12 cellular contexts compared by ENCODE assay signal in genomic region chrX:8304668-8305067, GRCh38.
DNase-seq lines count a peak whose midpoint lies in the region; ATAC-seq, FAIRE-seq and TF ChIP-seq lines count a peak whose summit lies in the region.
"Had no signal": no experiment of that assay in that cellular context is flagged by ENCODE, and none has a peak within 500 bp of the region (broad histone marks: within the 10 kb centered on the region; RNA-seq: fewer than 3 reads in every experiment).

No MANE protein-coding gene starts in this region.

- no peaks in the 10 kb centered on the region for H3K27me3 Mint-ChIP-seq in astrocyte (ENCODE audit: low read depth, unreplicated experiment)
- no peaks in the 10 kb centered on the region for H3K27me3 Mint-ChIP-seq in nephron (ENCODE audit: low read depth)

- H3K4me3 Mint-ChIP-seq in astrocyte (ENCODE audit: unreplicated experiment) (no peak overlapping the region), nephron (no peak overlapping the region)
- H3K4me3 Mint-ChIP-seq: CD14-positive monocyte; CD8-positive, alpha-beta T cell had no signal

- H3K4me2 ChIP-seq in astrocyte (ENCODE audit: low read length): peak overlapping the region; percentile 22

- H3K79me2 ChIP-seq in astrocyte (ENCODE audit: insufficient read depth, low read length): no peaks in the 10 kb centered on the region

- H3K4me3 ChIP-seq in astrocyte (ENCODE audit: insufficient read depth, low read depth, low read length): no peak overlapping the region
- H3K4me3 ChIP-seq: HAP-1 had no signal

- H2AFZ ChIP-seq in astrocyte (ENCODE audit: low read depth, low read length): no peak overlapping the region

- peak; percentile 88 for FAIRE-seq in astrocyte (lab: Jason Lieb, UNC)
- FAIRE-seq: H1 had no signal

- no peaks in the 10 kb centered on the region for H3K36me3 ChIP-seq in astrocyte (ENCODE audit: insufficient read depth, low read length)
- H3K36me3 ChIP-seq: HAP-1 had no signal

- peak overlapping the region; percentile 26 for H3K27ac ChIP-seq in astrocyte (ENCODE audit: low read depth, low read length)
- H3K27ac ChIP-seq in epithelial cell of prostate: peak overlapping the region; percentile 37

- H3K4me1 ChIP-seq in astrocyte (ENCODE audit: insufficient read depth, low read length): no peaks in the 10 kb centered on the region
- H3K4me1 ChIP-seq: HAP-1 had no signal

- H3K27me3 ChIP-seq in astrocyte (ENCODE audit: insufficient read depth, low read length): no peaks in the 10 kb centered on the region

- H4K20me1 ChIP-seq in astrocyte (ENCODE audit: insufficient read depth, low read length): no peaks in the 10 kb centered on the region

- H3K36me3 Mint-ChIP-seq in astrocyte (ENCODE audit: low read depth, unreplicated experiment): no peaks in the 10 kb centered on the region
- no peaks in the 10 kb centered on the region for H3K36me3 Mint-ChIP-seq in nephron (ENCODE audit: low read depth)
- H3K36me3 Mint-ChIP-seq: CD14-positive monocyte; CD8-positive, alpha-beta T cell had no signal

- H3K27ac Mint-ChIP-seq in astrocyte (ENCODE audit: unreplicated experiment): no peak overlapping the region
- peak overlapping the region in 2 of 3 experiments; percentile 26 to 30 for H3K27ac Mint-ChIP-seq in nephron
- H3K27ac Mint-ChIP-seq: CD14-positive monocyte; CD8-positive, alpha-beta T cell had no signal

- TF ChIP-seq CTCF in astrocyte (IDR thresholded peaks at IDR 0.05; ENCODE audit: insufficient read depth, low read depth, low read length) (no peak), nephron (IDR thresholded peaks at IDR 0.05; ENCODE audit: unreplicated experiment in 3 of 3) (no peak)

- DNase-seq in astrocyte (ENCODE audit: low read depth): peak; percentile 66
- DNase-seq in epithelial cell of prostate (ENCODE audit: low read depth, low spot score): no peak
- DNase-seq in RPMI8226: no peak
- no peak for DNase-seq in GF-D8 (lab: John Stamatoyannopoulos, UW)
- DNase-seq: CD8-positive, alpha-beta T cell; COR-L47; DND-41 had no signal

- no peak overlapping the region for H3K9ac ChIP-seq in astrocyte (ENCODE audit: low read length)

- peaks cover 8% of the 10 kb centered on the region for H3K4me1 Mint-ChIP-seq in astrocyte (ENCODE audit: low read depth, unreplicated experiment)
- H3K4me1 Mint-ChIP-seq in nephron: peaks cover 13% of the 10 kb centered on the region
- H3K4me1 Mint-ChIP-seq: CD14-positive monocyte had no signal

- H3K9me3 Mint-ChIP-seq in astrocyte (ENCODE audit: unreplicated experiment) (peaks cover 5% of the 10 kb centered on the region), nephron (peaks cover 5% of the 10 kb centered on the region)

- no peaks in the 10 kb centered on the region for H3K9me3 ChIP-seq in astrocyte (ENCODE audit: insufficient read depth, low read depth, low read length)
- H3K9me3 ChIP-seq: HAP-1 had no signal

- no peak for ATAC-seq in HG03139 (IDR thresholded peaks at IDR 0.05; ENCODE audit: unreplicated experiment)
- ATAC-seq: CD8-positive, alpha-beta T cell had no signal
